ENCODE assay signal across 1 cellular context in genomic region chr19:43754562-43755255, GRCh38.
TF ChIP-seq lines count a peak whose summit lies in the region.

A gene with protein sequence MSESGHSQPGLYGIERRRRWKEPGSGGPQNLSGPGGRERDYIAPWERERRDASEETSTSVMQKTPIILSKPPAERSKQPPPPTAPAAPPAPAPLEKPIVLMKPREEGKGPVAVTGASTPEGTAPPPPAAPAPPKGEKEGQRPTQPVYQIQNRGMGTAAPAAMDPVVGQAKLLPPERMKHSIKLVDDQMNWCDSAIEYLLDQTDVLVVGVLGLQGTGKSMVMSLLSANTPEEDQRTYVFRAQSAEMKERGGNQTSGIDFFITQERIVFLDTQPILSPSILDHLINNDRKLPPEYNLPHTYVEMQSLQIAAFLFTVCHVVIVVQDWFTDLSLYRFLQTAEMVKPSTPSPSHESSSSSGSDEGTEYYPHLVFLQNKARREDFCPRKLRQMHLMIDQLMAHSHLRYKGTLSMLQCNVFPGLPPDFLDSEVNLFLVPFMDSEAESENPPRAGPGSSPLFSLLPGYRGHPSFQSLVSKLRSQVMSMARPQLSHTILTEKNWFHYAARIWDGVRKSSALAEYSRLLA (minus strand): TSS chr19:43754962. CDS start chr19:43750741, 4,221 bp downstream.

TF ChIP-seq in HepG2, 621 proteins besides CTCF, POLR2A, EP300 and RAD21 (continued from another document and continues in another):
- TF ChIP-seq ZBTB10 (CRISPR knock-in tag; IDR thresholded peaks at IDR 0.05; ENCODE audit: borderline replicate concordance) (no peak; the same call in 1 of the 2 replicates), KDM2A (CRISPR knock-in tag; IDR thresholded peaks at IDR 0.05; ENCODE audit: borderline replicate concordance, low read depth) (peak; percentile 64; the same call in 1 of the 2 replicates), DRAP1 (CRISPR knock-in tag; IDR thresholded peaks at IDR 0.05) (peak; percentile 36; the same call in 1 of the 2 replicates), ZNF629 (CRISPR knock-in tag; conservative IDR thresholded peaks at IDR 0.05) (no peak), ARID2 (CRISPR knock-in tag; IDR thresholded peaks at IDR 0.05; ENCODE audit: borderline replicate concordance) (no peak), HES4 (CRISPR knock-in tag; IDR thresholded peaks at IDR 0.05; ENCODE audit: borderline replicate concordance) (peak; percentile 60; the same call in 1 of the 2 replicates), TGIF2 (CRISPR knock-in tag; IDR thresholded peaks at IDR 0.05) (peak; percentile 37; the same call in 1 of the 2 replicates), PCBP2 (optimal IDR thresholded peaks at IDR 0.05; ENCODE audit: low read depth, low read length, poor library complexity, severe bottlenecking) (no peak), ZNF800 (CRISPR knock-in tag; IDR thresholded peaks at IDR 0.05) (0 out of 2 replicates have a peak, but pooled peaks have one; percentile 15), ZNF788 (CRISPR knock-in tag; IDR thresholded peaks at IDR 0.05; ENCODE audit: borderline replicate concordance) (0 out of 2 replicates have a peak, but pooled peaks have one; percentile 21), PHF21A (CRISPR knock-in tag; IDR thresholded peaks at IDR 0.05) (peak; percentile 78), ZNF572 (CRISPR knock-in tag; IDR thresholded peaks at IDR 0.05) (no peak), ZBTB2 (CRISPR knock-in tag; IDR thresholded peaks at IDR 0.05; ENCODE audit: low read depth) (0 out of 2 replicates have a peak, but pooled peaks have one; percentile 21), ERF (CRISPR knock-in tag; IDR thresholded peaks at IDR 0.05) (peak; percentile 78; the same call in 1 of the 2 replicates), YEATS4 (CRISPR knock-in tag; IDR thresholded peaks at IDR 0.05; ENCODE audit: borderline replicate concordance) (peak; percentile 93), DNMT1 (CRISPR knock-in tag; IDR thresholded peaks at IDR 0.05) (no peak), FOXK1 (CRISPR knock-in tag; IDR thresholded peaks at IDR 0.05; ENCODE audit: borderline replicate concordance, low read depth) (peak; percentile 56; the same call in 1 of the 2 replicates), ZFX (CRISPR knock-in tag; IDR thresholded peaks at IDR 0.05; ENCODE audit: low read depth) (peak; percentile 84), PHF20 (CRISPR knock-in tag; IDR thresholded peaks at IDR 0.05) (peak; percentile 76), ISL2 (CRISPR knock-in tag; IDR thresholded peaks at IDR 0.05) (peak; percentile 24; the same call in 1 of the 2 replicates), SIN3A (IDR thresholded peaks at IDR 0.05; ENCODE audit: borderline replicate concordance, low read depth, low read length) (peak; percentile 58; the same call in 1 of the 2 replicates), KLF11 (CRISPR knock-in tag; IDR thresholded peaks at IDR 0.05) (0 out of 2 replicates have a peak, but pooled peaks have one; percentile 30), HNRNPLL (IDR thresholded peaks at IDR 0.05; ENCODE audit: low read depth, low read length, poor library complexity, severe bottlenecking) (peak; percentile 82), HOXA3 (CRISPR knock-in tag; IDR thresholded peaks at IDR 0.05) (peak; percentile 91), ELF4 (CRISPR knock-in tag; IDR thresholded peaks at IDR 0.05; ENCODE audit: borderline replicate concordance) (no peak), PHF8 (CRISPR knock-in tag; IDR thresholded peaks at IDR 0.05) (peak; percentile 95), ZHX2 (IDR thresholded peaks at IDR 0.05; ENCODE audit: low read depth) (peak; percentile 33; the same call in 1 of the 2 replicates), ZHX2 (CRISPR knock-in tag; IDR thresholded peaks at IDR 0.05; ENCODE audit: borderline replicate concordance) (no peak), ZNF432 (CRISPR knock-in tag; IDR thresholded peaks at IDR 0.05; ENCODE audit: borderline replicate concordance) (no peak), EHMT2 (IDR thresholded peaks at IDR 0.05; ENCODE audit: borderline replicate concordance, low read depth, low read length) (no peak), CSRNP2 (CRISPR knock-in tag; conservative IDR thresholded peaks at IDR 0.05; ENCODE audit: low read depth) (no peak), IKZF4 (CRISPR knock-in tag; IDR thresholded peaks at IDR 0.05; ENCODE audit: borderline replicate concordance, low read depth, not compliant biosample characterization) (no peak), ZSCAN12 (CRISPR knock-in tag; IDR thresholded peaks at IDR 0.05) (no peak), HNF4G (IDR thresholded peaks at IDR 0.05; ENCODE audit: borderline replicate concordance, low read depth, low read length) (no peak), HNF4G (CRISPR knock-in tag; IDR thresholded peaks at IDR 0.05; ENCODE audit: borderline replicate concordance, low read depth) (peak; percentile 60; the same call in 1 of the 2 replicates), THAP11 (CRISPR knock-in tag; IDR thresholded peaks at IDR 0.05) (peak; percentile 86), TARDBP (CRISPR knock-in tag; IDR thresholded peaks at IDR 0.05) (no peak)
- TF ChIP-seq, protein P1, sequence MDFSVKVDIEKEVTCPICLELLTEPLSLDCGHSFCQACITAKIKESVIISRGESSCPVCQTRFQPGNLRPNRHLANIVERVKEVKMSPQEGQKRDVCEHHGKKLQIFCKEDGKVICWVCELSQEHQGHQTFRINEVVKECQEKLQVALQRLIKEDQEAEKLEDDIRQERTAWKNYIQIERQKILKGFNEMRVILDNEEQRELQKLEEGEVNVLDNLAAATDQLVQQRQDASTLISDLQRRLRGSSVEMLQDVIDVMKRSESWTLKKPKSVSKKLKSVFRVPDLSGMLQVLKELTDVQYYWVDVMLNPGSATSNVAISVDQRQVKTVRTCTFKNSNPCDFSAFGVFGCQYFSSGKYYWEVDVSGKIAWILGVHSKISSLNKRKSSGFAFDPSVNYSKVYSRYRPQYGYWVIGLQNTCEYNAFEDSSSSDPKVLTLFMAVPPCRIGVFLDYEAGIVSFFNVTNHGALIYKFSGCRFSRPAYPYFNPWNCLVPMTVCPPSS (IDR thresholded peaks at IDR 0.05), result no peak
- TF ChIP-seq, protein P2, sequence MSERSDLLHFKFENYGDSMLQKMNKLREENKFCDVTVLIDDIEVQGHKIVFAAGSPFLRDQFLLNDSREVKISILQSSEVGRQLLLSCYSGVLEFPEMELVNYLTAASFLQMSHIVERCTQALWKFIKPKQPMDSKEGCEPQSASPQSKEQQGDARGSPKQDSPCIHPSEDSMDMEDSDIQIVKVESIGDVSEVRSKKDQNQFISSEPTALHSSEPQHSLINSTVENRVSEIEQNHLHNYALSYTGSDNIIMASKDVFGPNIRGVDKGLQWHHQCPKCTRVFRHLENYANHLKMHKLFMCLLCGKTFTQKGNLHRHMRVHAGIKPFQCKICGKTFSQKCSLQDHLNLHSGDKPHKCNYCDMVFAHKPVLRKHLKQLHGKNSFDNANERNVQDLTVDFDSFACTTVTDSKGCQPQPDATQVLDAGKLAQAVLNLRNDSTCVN (CRISPR knock-in tag; IDR thresholded peaks at IDR 0.05; ENCODE audit: borderline replicate concordance), result peak; percentile 49; the same call in 1 of the 2 replicates
- TF ChIP-seq, protein P3, sequence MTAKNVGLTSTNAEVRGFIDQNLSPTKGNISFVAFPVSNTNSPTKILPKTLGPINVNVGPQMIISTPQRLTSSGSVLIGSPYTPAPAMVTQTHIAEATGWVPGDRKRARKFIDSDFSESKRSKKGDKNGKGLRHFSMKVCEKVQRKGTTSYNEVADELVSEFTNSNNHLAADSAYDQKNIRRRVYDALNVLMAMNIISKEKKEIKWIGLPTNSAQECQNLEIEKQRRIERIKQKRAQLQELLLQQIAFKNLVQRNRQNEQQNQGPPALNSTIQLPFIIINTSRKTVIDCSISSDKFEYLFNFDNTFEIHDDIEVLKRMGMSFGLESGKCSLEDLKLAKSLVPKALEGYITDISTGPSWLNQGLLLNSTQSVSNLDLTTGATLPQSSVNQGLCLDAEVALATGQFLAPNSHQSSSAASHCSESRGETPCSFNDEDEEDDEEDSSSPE (CRISPR knock-in tag; IDR thresholded peaks at IDR 0.05), result no peak
